ENCODE assay signal across 8 cellular contexts in genomic region chr15:66253643-66254363, GRCh38. TPM values are rescaled to one million over a fixed set of nuclear protein-coding genes. Genes with fewer than 3 reads are reported as not detected.
DNase-seq lines count a peak whose midpoint lies in the region; ATAC-seq, FAIRE-seq and TF ChIP-seq lines count a peak whose summit lies in the region.

Gene MEGF11 (minus strand): TSS chr15:66253750. CDS start chr15:66128403, 125,347 bp downstream.

- H3K27me3 Mint-ChIP-seq in memory B cell: peaks cover 34% of the 10 kb centered on the region

- peak; percentile 14 for FAIRE-seq in GM12892 (lab: Jason Lieb, UNC)

- intact Hi-C loops in PC-9 (cut with micrococcal nuclease; ENCODE audit: unreplicated experiment): no loop called here

- TF ChIP-seq EP300 in tibial nerve (IDR thresholded peaks at IDR 0.05): no peak

- H3K9me3 Mint-ChIP-seq in memory B cell: no peaks in the 10 kb centered on the region

- ATAC-seq in memory B cell (ENCODE audit: low read depth): no peak
- ATAC-seq in GM18868 (IDR thresholded peaks at IDR 0.05; ENCODE audit: unreplicated experiment): no peak

- TF ChIP-seq CTCF in PC-9 (conservative IDR thresholded peaks at IDR 0.05) (no peak), tibial nerve (IDR thresholded peaks at IDR 0.05) (no peak)

- peak within 1 kb of the TSS; percentile 85 for H3K4me3 Mint-ChIP-seq in memory B cell

- peak within 1 kb of the TSS; percentile 62 for H3K4me3 ChIP-seq in PC-9
- peak within 1 kb of the TSS; percentile 44 for H3K4me3 ChIP-seq in ectodermal cell (ENCODE audit: insufficient read depth, low read depth, low read length)
- H3K4me3 ChIP-seq in tibial nerve: peak within 1 kb of the TSS; percentile 37 to 62 (median 49)

- no TSS peak for BruUV-seq in PC-9 (replicated peaks; lab: Mats Ljungman, UMichigan)

- no peaks in the 10 kb centered on the region for H3K9me2 ChIP-seq in PC-9 (ENCODE audit: insufficient read depth)

- peak within 1 kb of the TSS; percentile 97 for H3K4me2 ChIP-seq in PC-9

- peaks cover 11% of the 10 kb centered on the region for H3K4me1 Mint-ChIP-seq in memory B cell

- WGBS in ectodermal cell, 2 experiments: 0% methylated on average over 49 of the region's 49 CpGs
- 1 to 2% methylated on average over 43 to 44 of the region's 49 CpGs for WGBS in tibial nerve, 2 donors

- no peaks in the 10 kb centered on the region for H3K79me2 ChIP-seq in PC-9 (ENCODE audit: low read depth)

- H3K9me3 ChIP-seq in PC-9 (ENCODE audit: insufficient read depth, low read depth) (no peaks in the 10 kb centered on the region), ectodermal cell (ENCODE audit: control insufficient read depth, low read length) (no peaks in the 10 kb centered on the region), tibial nerve (no peaks in the 10 kb centered on the region)

- H3K4me1 ChIP-seq in PC-9 (replicated peaks; ENCODE audit: insufficient read depth) (no peaks in the 10 kb centered on the region), ectodermal cell (ENCODE audit: control insufficient read depth, insufficient read depth, low read length) (peaks cover 14% of the 10 kb centered on the region), tibial nerve (peaks cover 0 to 32% (median 27%) of the 10 kb centered on the region in 4 donors)

- no peak within 1 kb of the TSS for H3K27ac ChIP-seq in PC-9
- H3K27ac ChIP-seq in ectodermal cell (ENCODE audit: insufficient read depth, low read depth, low read length, poor library complexity, severe bottlenecking): no peak within 1 kb of the TSS
- no peak within 1 kb of the TSS for H3K27ac ChIP-seq in tibial nerve

- POLR2A ChIA-PET in PC-9 (lab: Charles Lee; ENCODE audit: unreplicated experiment): no interaction called here

- no peaks in the 10 kb centered on the region for H3F3A ChIP-seq in PC-9 (ENCODE audit: insufficient read depth, low read depth)

- no peaks in the 10 kb centered on the region for H4K20me1 ChIP-seq in PC-9 (ENCODE audit: insufficient read depth)

- peak within 1 kb of the TSS; percentile 86 for H2AFZ ChIP-seq in PC-9

- peak; percentile 21 for DNase-seq in A172 (ENCODE audit: low spot score)
- peak; percentile 33 for DNase-seq in GM12892 (ENCODE audit: insufficient read length)
- peak in 1 of 2 experiments; percentile 22 for DNase-seq in PC-9
- DNase-seq in memory B cell (ENCODE audit: low spot score in 2 of 2): peak; percentile 11 to 20
- no peak for DNase-seq in tibial nerve (ENCODE audit: low spot score in 2 of 2)
- DNase-seq in UCSD-AML1 (lab: John Stamatoyannopoulos, UW; ENCODE audit: unreplicated experiment): no peak

- H3K27ac Mint-ChIP-seq in memory B cell: peak within 1 kb of the TSS; percentile 29

- TF ChIP-seq POLR2A in GM12892 (IDR thresholded peaks at IDR 0.05; ENCODE audit: low read depth, low read length) (no peak), tibial nerve (IDR thresholded peaks at IDR 0.05) (no peak)

- H3K36me3 ChIP-seq in PC-9 (ENCODE audit: low read depth) (no peaks in the 10 kb centered on the region), ectodermal cell (ENCODE audit: control insufficient read depth, insufficient read depth, low read length) (no peaks in the 10 kb centered on the region), tibial nerve (no peaks in the 10 kb centered on the region)

- H3K27me3 ChIP-seq in PC-9 (ENCODE audit: insufficient read depth, low read depth) (peaks cover 55% of the 10 kb centered on the region), ectodermal cell (ENCODE audit: control insufficient read depth, insufficient read depth, low read length, poor library complexity, severe bottlenecking) (peaks cover 84% of the 10 kb centered on the region), tibial nerve (peaks cover 0 to 92% of the 10 kb centered on the region in 2 donors)

- CTCF ChIA-PET in PC-9 (lab: Charles Lee): no interaction called here

- H3K36me3 Mint-ChIP-seq in memory B cell: peaks cover 3% of the 10 kb centered on the region

RNA-seq across cellular contexts. Expression of gene MEGF11, which starts in this region (rescaled TPM):
- total RNA-seq in A172 (2014; rRNA removed; shearing (Covaris generic)): 0.02 and 0.57 TPM in 2 replicates
- 1.8 TPM for polyA plus RNA-seq in GM12892 (2012; ENCODE audit: missing spikeins)
- not detected in 2 replicates for total RNA-seq in PC-9 (2021)
- polyA plus RNA-seq in ectodermal cell (2013, experiment 1 of 4): 0.91 TPM
- 0.92 TPM for polyA plus RNA-seq in ectodermal cell (2013, experiment 2 of 4)
- polyA plus RNA-seq in ectodermal cell (2013, experiment 3 of 4): 0.75 TPM
- polyA plus RNA-seq in ectodermal cell (2013, experiment 4 of 4): 0.97 TPM
- total RNA-seq in tibial nerve: 1 to 10 TPM in 3 of 4 donors, under 1 TPM in 1; 0.87 to 7.3 (median 4.9) TPM

Comparison
In these comparisons a context has a peak if more than half of its experiments do, and no peak if none do; other contexts are left out.
1. Peak in DNase-seq in A172; RNA of the gene not detected or under 1 TPM.
2. DNase-seq: peak in GM12892 (single experiment) and memory B cell (2 of 2); none in tibial nerve (0 of 2) and UCSD-AML1 (single experiment).
3. Peak in every context shown above with its lines, with median percentiles within 50 percentile points of each other: H3K4me3 ChIP-seq.